Comparison of ENCODE assay signal across 8 cellular contexts in genomic region chr17:17496189-17497064, GRCh38. TPM values are rescaled to one million over a fixed set of nuclear protein-coding genes. Genes with fewer than 3 reads are reported as not detected.
DNase-seq lines count a peak whose midpoint lies in the region; ATAC-seq and TF ChIP-seq lines count a peak whose summit lies in the region.

TSS of gene RASD1 (minus strand) at chr17:17496395. CDS start at chr17:17496181, 214 bp downstream.

- H3K9me3 Mint-ChIP-seq in activated naive CD8-positive, alpha-beta T cell treated with anti-CD3 and anti-CD28 coated beads, Interleukin-2, amount 50 U/mL, for 24 hours, result no peaks in the 10 kb centered on the region

- H3K4me1 Mint-ChIP-seq in activated naive CD8-positive, alpha-beta T cell treated with anti-CD3 and anti-CD28 coated beads, Interleukin-2, amount 50 U/mL, for 24 hours, result peaks cover 19% of the 10 kb centered on the region

- ATAC-seq in GM21723 (IDR thresholded peaks at IDR 0.05; ENCODE audit: unreplicated experiment) (peak; percentile 76), heart left ventricle (peak; percentile 72 to 92 (median 90))
- ATAC-seq in activated naive CD8-positive, alpha-beta T cell treated with anti-CD3 and anti-CD28 coated beads, Interleukin-2, amount 50 U/mL, for 24 hours, result peak; percentile 84

- H3K9me3 ChIP-seq in heart left ventricle (no peaks in the 10 kb centered on the region), transverse colon (no peaks in the 10 kb centered on the region)

- H3K4me1 ChIP-seq in heart left ventricle (peaks cover 0 to 51% (median 23%) of the 10 kb centered on the region in 12 donors), transverse colon (peaks cover 9 to 42% (median 28%) of the 10 kb centered on the region in 4 donors)

- peak within 1 kb of the TSS; percentile 65 for H3K4me3 Mint-ChIP-seq in activated naive CD8-positive, alpha-beta T cell treated with anti-CD3 and anti-CD28 coated beads, Interleukin-2, amount 50 U/mL, for 24 hours

- peaks cover 7% of the 10 kb centered on the region for H3K36me3 Mint-ChIP-seq in activated naive CD8-positive, alpha-beta T cell treated with anti-CD3 and anti-CD28 coated beads, Interleukin-2, amount 50 U/mL, for 24 hours (ENCODE audit: low read depth)

- peaks cover 0 to 17% (median 13%) of the 10 kb centered on the region in 9 donors for H3K36me3 ChIP-seq in heart left ventricle
- H3K36me3 ChIP-seq in transverse colon, result peaks cover 0 to 4% (median under 1%) of the 10 kb centered on the region in 4 donors

- intact Hi-C loops in heart left ventricle (cut with DNase I), result loop anchor here (1.0 to 10.0 kb wide), 16 partner anchors 56 to 148 kb away; no protein-coding TSS in a partner anchor
- intact Hi-C loops in posterior cingulate gyrus (cut with DNase I), result loop anchor here (1.0 to 2.0 kb wide), 4 partner anchors 72 to 145 kb away; partner anchors contain the start of gene PEMT
- intact Hi-C loops in transverse colon (cut with DNase I; ENCODE audit: low total_unique reads), result loop anchor here (5.0 kb wide), 1 partner anchor 76 kb away; no protein-coding TSS in a partner anchor

- in situ Hi-C loops in transverse colon (cut with MboI; ENCODE audit: low pct_ligation_motif_present in 1 of 4, low pct_unique_long_range_greater_than_20kb in 1 of 4, low sequenced_read_pairs in 3 of 4), result no loop called here

- H3K27ac ChIP-seq in heart left ventricle (peak within 1 kb of the TSS; percentile 78 to 98 (median 91)), transverse colon (peak within 1 kb of the TSS; percentile 84 to 87 (median 87))

- peaks cover 16% of the 10 kb centered on the region for H3K27me3 Mint-ChIP-seq in activated naive CD8-positive, alpha-beta T cell treated with anti-CD3 and anti-CD28 coated beads, Interleukin-2, amount 50 U/mL, for 24 hours

- peak within 1 kb of the TSS; percentile 1 for H3K27ac Mint-ChIP-seq in activated naive CD8-positive, alpha-beta T cell treated with anti-CD3 and anti-CD28 coated beads, Interleukin-2, amount 50 U/mL, for 24 hours

- H3K4me3 ChIP-seq in LNCaP clone FGC (ENCODE audit: low read depth, low read length) (peak within 1 kb of the TSS; percentile 65), heart left ventricle (peak within 1 kb of the TSS; percentile 49 to 81 (median 68)), transverse colon (peak within 1 kb of the TSS; percentile 49 to 67 (median 62))

- TF ChIP-seq CTCF in LNCaP clone FGC (IDR thresholded peaks at IDR 0.05; ENCODE audit: control insufficient read depth, extremely low read depth, insufficient read depth), result peak; percentile 92
- peak; percentile 91 to 99 (median 98) for TF ChIP-seq CTCF in heart left ventricle (IDR thresholded peaks at IDR 0.05)
- TF ChIP-seq CTCF in transverse colon (IDR thresholded peaks at IDR 0.05), result peak; percentile 62 to 98 (median 96)

- DNase-seq in D341Med (ENCODE audit: low spot score) (peak; percentile 90), LNCaP clone FGC (ENCODE audit: low read depth) (peak; percentile 44), SKM-1 treated with dmso at 0.1 percent for 144 hours (lab: John Stamatoyannopoulos, UW; ENCODE audit: unreplicated experiment) (peak; percentile 69), heart left ventricle (peak; percentile 92 to 97 (median 94)), posterior cingulate gyrus (peak; percentile 81 to 99 (median 92)), transverse colon (peak; percentile 93)
- peak; percentile 84 for DNase-seq in activated naive CD8-positive, alpha-beta T cell treated with anti-CD3 and anti-CD28 coated beads, Interleukin-2, amount 50 U/mL, for 24 hours

- peaks cover 0 to 7% (median 0%) of the 10 kb centered on the region in 9 donors for H3K27me3 ChIP-seq in heart left ventricle
- H3K27me3 ChIP-seq in transverse colon, result peaks cover 7% of the 10 kb centered on the region

- TF ChIP-seq POLR2A in heart left ventricle (IDR thresholded peaks at IDR 0.05) (peak; percentile 98 to 100), transverse colon (IDR thresholded peaks at IDR 0.05) (peak; percentile 97)

- TF ChIP-seq EP300 in transverse colon (IDR thresholded peaks at IDR 0.05; ENCODE audit: low read depth), result no peak

- WGBS in heart left ventricle, 4 donors, result 0 to 1% (median 1%) methylated on average over 61 to 93 of the region's 93 CpGs
- whole genome bisulfite sequencing in transverse colon (ENCODE audit: low coverage in 1 of 2), 2 donors, result 1% methylated on average over 65 of the region's 93 CpGs; no CpG with 5 or more reads in 1 of the 2 donors

RNA-seq across cellular contexts. Expression of gene RASD1, which starts in this region (rescaled TPM):
- total RNA-seq in heart left ventricle, result 10 to 100 TPM in 6 of 9 donors, 1 to 10 TPM in 3; 1.5 to 43.5 (median 16.2) TPM
- polyA plus RNA-seq in heart left ventricle, result 10 to 100 TPM; 18.4 to 79.2 TPM
- total RNA-seq in transverse colon, result 10 to 100 TPM; 23.5 to 83.8 (median 61.3) TPM

Comparison
In these comparisons a context has a peak if more than half of its experiments do, and no peak if none do; other contexts are left out.
1. Peak in every context shown above with its lines: DNase-seq, ATAC-seq, H3K4me3 ChIP-seq and H3K27ac ChIP-seq.
2. DNase-seq: peak in every context shown above with its lines; median percentile 94 in heart left ventricle; 93 in transverse colon; 92 in posterior cingulate gyrus; 90 in D341Med; 84 in activated naive CD8-positive, alpha-beta T cell treated with anti-CD3 and anti-CD28 coated beads, Interleukin-2, amount 50 U/mL, for 24 hours; 69 in SKM-1 treated with dmso at 0.1 percent for 144 hours; 44 in LNCaP clone FGC.